Comparison of ENCODE assay signal across 17 cellular contexts in the genomic region with DNA sequence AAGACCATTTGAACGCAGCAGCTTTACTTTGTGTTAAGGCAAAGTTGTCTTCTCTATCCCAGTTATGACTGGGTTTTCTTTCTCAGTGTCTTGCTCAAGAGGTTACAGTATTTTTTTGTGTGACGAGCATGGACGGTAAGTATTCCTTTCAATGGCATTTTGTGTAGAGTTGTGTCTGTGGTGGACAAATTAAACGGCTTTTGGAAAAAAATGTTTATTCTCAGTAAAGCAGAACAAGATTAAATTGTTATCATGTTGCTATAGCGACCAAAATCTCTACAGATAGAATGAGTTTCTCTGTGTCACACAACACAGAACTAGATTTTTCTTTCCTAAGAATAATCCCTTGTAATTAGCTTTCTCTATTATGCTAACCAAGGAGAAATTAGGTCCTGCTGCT.
DNase-seq lines count a peak whose midpoint lies in the region; ATAC-seq and TF ChIP-seq lines count a peak whose summit lies in the region.
"Had no signal": no experiment of that assay in that cellular context is flagged by ENCODE, and none has a peak within 500 bp of the region (broad histone marks: within the 10 kb centered on the region; RNA-seq: fewer than 3 reads in every experiment).

No MANE protein-coding gene starts in this region.

- no peak overlapping the region for H2AFZ ChIP-seq in osteoblast (ENCODE audit: low read length)

- no peaks in the 10 kb centered on the region for H3K27me3 ChIP-seq in osteoblast (ENCODE audit: insufficient read depth, low read length)
- H3K27me3 ChIP-seq: right lobe of liver had no signal

- DNase-seq in AG08395 (ENCODE audit: low spot score): peak; percentile 22
- peak; percentile 33 for DNase-seq in OCI-M1 (lab: John Stamatoyannopoulos, UW)
- DNase-seq in fibroblast of pulmonary artery (ENCODE audit: low read depth): peak; percentile 55
- no peak for DNase-seq in osteoblast (ENCODE audit: insufficient read length, low spot score, missing footprints)
- no peak for DNase-seq in GM19240 (ENCODE audit: insufficient read length, low spot score)
- DNase-seq in NK-92 (lab: John Stamatoyannopoulos, UW; ENCODE audit: unreplicated experiment): no peak
- DNase-seq: activated naive CD4-positive, alpha-beta T cell; Calu3; caudate nucleus; naive thymus-derived CD8-positive, alpha-beta T cell; NCI-H510A treated with DMSO at 0.1 percent for 48 hours; right lobe of liver; stimulated activated CD4-positive, alpha-beta T cell treated with anti-CD3 and anti-CD28 coated beads, Interleukin-4, amount 100 ng/mL, for 4 hours; T-cell had no signal

- no peak for TF ChIP-seq CTCF in fibroblast of pulmonary artery (IDR thresholded peaks at IDR 0.05; ENCODE audit: low read length, missing control alignments)
- TF ChIP-seq CTCF in osteoblast (IDR thresholded peaks at IDR 0.05; ENCODE audit: extremely low read depth, low read depth, low read length): no peak

- peak overlapping the region; percentile 10 for H3K4me2 ChIP-seq in osteoblast (ENCODE audit: insufficient read depth, low read length)

- H3K9me3 ChIP-seq in osteoblast (ENCODE audit: low read depth, low read length): no peaks in the 10 kb centered on the region
- H3K9me3 ChIP-seq: right lobe of liver had no signal

- H3K4me3 ChIP-seq in fibroblast of pulmonary artery (replicated peaks; ENCODE audit: low read depth, low read length) (no peak overlapping the region), osteoblast (ENCODE audit: insufficient read depth, low read length) (peak overlapping the region; percentile 3)
- H3K4me3 ChIP-seq: right lobe of liver had no signal

- H3K4me1 ChIP-seq in osteoblast (ENCODE audit: insufficient read depth, low read length): peaks cover 6% of the 10 kb centered on the region
- H3K4me1 ChIP-seq: right lobe of liver had no signal

- no peaks in the 10 kb centered on the region for H4K20me1 ChIP-seq in osteoblast (ENCODE audit: insufficient read depth, low read length)

- no peaks in the 10 kb centered on the region for H3K79me2 ChIP-seq in osteoblast (ENCODE audit: insufficient read depth, low read length)

- H3K36me3 ChIP-seq in osteoblast (ENCODE audit: insufficient read depth, low read length): no peaks in the 10 kb centered on the region
- H3K36me3 ChIP-seq: right lobe of liver had no signal

- ATAC-seq in HG02938 (IDR thresholded peaks at IDR 0.05; ENCODE audit: unreplicated experiment) (no peak), HG03175 (IDR thresholded peaks at IDR 0.05; ENCODE audit: unreplicated experiment) (no peak)
- ATAC-seq: naive thymus-derived CD8-positive, alpha-beta T cell; T-cell; WTC11 had no signal

- no peak overlapping the region for H3K27ac ChIP-seq in osteoblast (ENCODE audit: low read depth, low read length)

Comparison
In these comparisons a context has a peak if more than half of its experiments do, and no peak if none do; other contexts are left out.
1. DNase-seq: peak in AG08395 (single experiment), OCI-M1 (single experiment) and fibroblast of pulmonary artery (single experiment); none in osteoblast (single experiment), GM19240 (single experiment) and NK-92 (single experiment).